ENCODE assay signal across 1 cellular context in genomic region chr6:146912730-146913680, GRCh38.
TF ChIP-seq lines count a peak whose summit lies in the region.

No MANE protein-coding gene starts in this region.

TF ChIP-seq in K562, 482 proteins besides CTCF, POLR2A, EP300 and RAD21 (continued from another document):
- no peak for TF ChIP-seq FOXO4 (CRISPR knock-in tag; IDR thresholded peaks at IDR 0.05)
- no peak for TF ChIP-seq NR2C2 (CRISPR knock-in tag; IDR thresholded peaks at IDR 0.05)
- TF ChIP-seq NR2C2 (tag; IDR thresholded peaks at IDR 0.05): peak; percentile 49; the same call in 1 of the 2 replicates
- peak; percentile 32; the same call in 1 of the 2 replicates for TF ChIP-seq JUND (IDR thresholded peaks at IDR 0.05; ENCODE audit: borderline replicate concordance, low read depth, low read length)
- no peak for TF ChIP-seq JUND (tag; IDR thresholded peaks at IDR 0.05; ENCODE audit: borderline replicate concordance, low read depth, low read length)
- no peak for TF ChIP-seq ZNF76 (CRISPR knock-in tag; IDR thresholded peaks at IDR 0.05; ENCODE audit: borderline replicate concordance)
- peak; percentile 62 for TF ChIP-seq SOX6 (IDR thresholded peaks at IDR 0.05)
- no peak for TF ChIP-seq SAFB (IDR thresholded peaks at IDR 0.05; ENCODE audit: borderline replicate concordance, low read depth, low read length)
- 0 out of 2 replicates have a peak, but pooled peaks have one; percentile 6 for TF ChIP-seq GATAD2A (IDR thresholded peaks at IDR 0.05)
- TF ChIP-seq FOXJ3 (CRISPR knock-in tag; IDR thresholded peaks at IDR 0.05): no peak
- no peak for TF ChIP-seq SREBF1 (IDR thresholded peaks at IDR 0.05; ENCODE audit: borderline replicate concordance, low read depth, low read length)
- no peak for TF ChIP-seq ZNF277 (CRISPR knock-in tag; IDR thresholded peaks at IDR 0.05; ENCODE audit: borderline replicate concordance)
- 0 out of 2 replicates have a peak, but pooled peaks have one; percentile 43 for TF ChIP-seq PTTG1 (tag; IDR thresholded peaks at IDR 0.05; ENCODE audit: low read depth)
- 0 out of 2 replicates have a peak, but pooled peaks have one; percentile 4 for TF ChIP-seq SPI1 (IDR thresholded peaks at IDR 0.05; ENCODE audit: borderline replicate concordance, low read depth, low read length)
- TF ChIP-seq MXD1 (CRISPR knock-in tag; IDR thresholded peaks at IDR 0.05; ENCODE audit: borderline replicate concordance, poor library complexity, severe bottlenecking): no peak
- TF ChIP-seq ZNF146 (CRISPR knock-in tag; IDR thresholded peaks at IDR 0.05; ENCODE audit: unreplicated experiment): no peak
- peak; percentile 64 for TF ChIP-seq MEIS2 (IDR thresholded peaks at IDR 0.05; ENCODE audit: partially characterized antibody)
- peak; percentile 60 for TF ChIP-seq DMBX1 (CRISPR knock-in tag; IDR thresholded peaks at IDR 0.05; ENCODE audit: borderline replicate concordance)
- no peak for TF ChIP-seq KAT7 (CRISPR knock-in tag; IDR thresholded peaks at IDR 0.05; ENCODE audit: borderline replicate concordance)
- TF ChIP-seq SAFB2 (IDR thresholded peaks at IDR 0.05; ENCODE audit: borderline replicate concordance, low read depth, low read length, severe bottlenecking): no peak
- TF ChIP-seq E2F3 (CRISPR knock-in tag; IDR thresholded peaks at IDR 0.05): 0 out of 2 replicates have a peak, but pooled peaks have one; percentile 36
